In the genomic region with DNA sequence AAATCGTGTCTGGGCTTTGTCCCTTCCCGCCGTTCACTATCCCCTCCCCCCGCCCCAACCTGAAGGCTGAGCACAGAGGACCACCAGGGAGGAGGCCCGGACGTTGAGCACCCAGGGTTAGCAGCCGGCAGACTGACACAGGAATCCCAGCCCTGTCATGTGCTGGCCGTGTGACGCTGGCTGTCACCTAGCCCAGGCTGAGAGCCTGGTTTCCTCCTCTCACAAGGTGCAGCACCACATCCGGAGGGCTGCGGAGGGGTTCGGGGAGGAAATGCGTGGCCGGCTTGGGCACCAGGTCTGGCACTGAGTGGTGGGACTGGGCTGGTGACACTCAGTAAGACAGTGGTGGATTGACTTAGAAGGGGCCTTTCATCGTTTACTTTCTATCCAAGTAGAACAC, we compare ENCODE assay signal across 10 cellular contexts. TPM values are rescaled to one million over a fixed set of nuclear protein-coding genes. Genes with fewer than 3 reads are reported as not detected.
DNase-seq lines count a peak whose midpoint lies in the region; ATAC-seq and TF ChIP-seq lines count a peak whose summit lies in the region.
"Had no signal": no experiment of that assay in that cellular context is flagged by ENCODE, and none has a peak within 500 bp of the region (broad histone marks: within the 10 kb centered on the region; RNA-seq: fewer than 3 reads in every experiment).

No MANE protein-coding gene starts in this region.

- H3K36me3 ChIP-seq in BLaER1, result no peaks in the 10 kb centered on the region

- peaks cover 13% of the 10 kb centered on the region for H3K4me1 Mint-ChIP-seq in activated T-helper 2 cell treated with anti-CD3 and anti-CD28 coated beads, Interferon-gamma antibody, Interleukin-2, Interleukin-4, amounts not matched to agents 10 μg/mL and 5 μg/mL and 100 μg/mL, durations not matched to agents 14 hours and 24 hours and 36 hours (ENCODE audit: low read depth)
- H3K4me1 Mint-ChIP-seq in neural crest cell, result peaks cover 20% of the 10 kb centered on the region

- H3K4me2 ChIP-seq in BLaER1, result peak overlapping the region; percentile 61

- H4K20me1 ChIP-seq in BLaER1, result no peaks in the 10 kb centered on the region

- H3K4me3 Mint-ChIP-seq in activated T-helper 2 cell treated with anti-CD3 and anti-CD28 coated beads, Interferon-gamma antibody, Interleukin-2, Interleukin-4, amounts not matched to agents 10 μg/mL and 5 μg/mL and 100 μg/mL, durations not matched to agents 14 hours and 24 hours and 36 hours (ENCODE audit: low read depth), result no peak overlapping the region
- H3K4me3 Mint-ChIP-seq in neural crest cell, result peak overlapping the region; percentile 80
- H3K4me3 Mint-ChIP-seq: activated B cell treated with CpG ODN at 0.5 μM for 24 hours had no signal

- DNase-seq in T-helper 1 cell, result peak; percentile 61 to 81 (median 74)
- DNase-seq in activated T-helper 2 cell treated with anti-CD3 and anti-CD28 coated beads, Interferon-gamma antibody, Interleukin-2, Interleukin-4, amounts not matched to agents 10 μg/mL and 5 μg/mL and 100 μg/mL, durations not matched to agents 14 hours and 24 hours and 36 hours (ENCODE audit: low spot score), result peak; percentile 61
- DNase-seq in neural crest cell (ENCODE audit: low read depth, low spot score), result no peak
- DNase-seq in HCEC 1CT, result no peak
- DNase-seq in HK-2 (ENCODE audit: unreplicated experiment), result no peak
- DNase-seq: activated B cell treated with CpG ODN at 0.5 μM for 24 hours, kidney glomerular epithelial cell had no signal

- ATAC-seq in GM18511 (IDR thresholded peaks at IDR 0.05; ENCODE audit: unreplicated experiment) (no peak), HG03571 (IDR thresholded peaks at IDR 0.05; ENCODE audit: unreplicated experiment) (no peak)

- H3K27ac Mint-ChIP-seq in activated T-helper 2 cell treated with anti-CD3 and anti-CD28 coated beads, Interferon-gamma antibody, Interleukin-2, Interleukin-4, amounts not matched to agents 10 μg/mL and 5 μg/mL and 100 μg/mL, durations not matched to agents 14 hours and 24 hours and 36 hours, result no peak overlapping the region
- H3K27ac Mint-ChIP-seq in neural crest cell (ENCODE audit: unreplicated experiment), result no peak overlapping the region
- H3K27ac Mint-ChIP-seq: activated B cell treated with CpG ODN at 0.5 μM for 24 hours had no signal

- intact Hi-C loops in activated T-helper 2 cell treated with anti-CD3 and anti-CD28 coated beads, Interferon-gamma antibody, Interleukin-2, Interleukin-4, amounts not matched to agents 10 μg/mL and 5 μg/mL and 100 μg/mL, durations not matched to agents 14 hours and 24 hours and 36 hours (cut with micrococcal nuclease), result no loop called here

- no peaks in the 10 kb centered on the region for H3K27me3 Mint-ChIP-seq in activated T-helper 2 cell treated with anti-CD3 and anti-CD28 coated beads, Interferon-gamma antibody, Interleukin-2, Interleukin-4, amounts not matched to agents 10 μg/mL and 5 μg/mL and 100 μg/mL, durations not matched to agents 14 hours and 24 hours and 36 hours (ENCODE audit: low read depth)
- H3K27me3 Mint-ChIP-seq in neural crest cell (ENCODE audit: low read depth), result peaks cover 23% of the 10 kb centered on the region

- no peaks in the 10 kb centered on the region for H3K36me3 Mint-ChIP-seq in activated T-helper 2 cell treated with anti-CD3 and anti-CD28 coated beads, Interferon-gamma antibody, Interleukin-2, Interleukin-4, amounts not matched to agents 10 μg/mL and 5 μg/mL and 100 μg/mL, durations not matched to agents 14 hours and 24 hours and 36 hours (ENCODE audit: low read depth)
- no peaks in the 10 kb centered on the region for H3K36me3 Mint-ChIP-seq in neural crest cell (ENCODE audit: low read depth)

- no peak overlapping the region for H3K4me3 ChIP-seq in BLaER1

- no peaks in the 10 kb centered on the region for H3K27me3 ChIP-seq in BLaER1

- H3K4me1 ChIP-seq in BLaER1, result peaks cover 47% of the 10 kb centered on the region

- peak overlapping the region; percentile 47; the same call in 1 of the 2 replicates for H3K9ac ChIP-seq in BLaER1

- H3K9me3 Mint-ChIP-seq in activated T-helper 2 cell treated with anti-CD3 and anti-CD28 coated beads, Interferon-gamma antibody, Interleukin-2, Interleukin-4, amounts not matched to agents 10 μg/mL and 5 μg/mL and 100 μg/mL, durations not matched to agents 14 hours and 24 hours and 36 hours, result peaks cover 4% of the 10 kb centered on the region
- H3K9me3 Mint-ChIP-seq in neural crest cell, result no peaks in the 10 kb centered on the region

- TF ChIP-seq CTCF in neural crest cell (conservative IDR thresholded peaks at IDR 0.05), result no peak

- peaks cover 35% of the 10 kb centered on the region for H3K9me3 ChIP-seq in BLaER1

- peak overlapping the region; percentile 59 for H3K27ac ChIP-seq in BLaER1

RNA-seq across cellular contexts. Expression of gene LSM14B, which starts 4.6 kb away (rescaled TPM):
- total RNA-seq in activated T-helper 2 cell treated with anti-CD3 and anti-CD28 coated beads, Interferon-gamma antibody, Interleukin-2, Interleukin-4, amounts not matched to agents 10 μg/mL and 5 μg/mL and 100 μg/mL, durations not matched to agents 14 hours and 24 hours and 36 hours, result 42.9 and 45.0 TPM in 2 replicates
- 97.1 TPM in 2 replicates for total RNA-seq in neural crest cell

RNA-seq across cellular contexts. Expression of gene PSMA7, which starts 25.5 kb away (rescaled TPM):
- 405 and 434 TPM in 2 replicates for total RNA-seq in activated T-helper 2 cell treated with anti-CD3 and anti-CD28 coated beads, Interferon-gamma antibody, Interleukin-2, Interleukin-4, amounts not matched to agents 10 μg/mL and 5 μg/mL and 100 μg/mL, durations not matched to agents 14 hours and 24 hours and 36 hours
- 318 and 322 TPM in 2 replicates for total RNA-seq in neural crest cell

RNA-seq across cellular contexts. Expression of gene SS18L1, which starts 25.9 kb away (rescaled TPM):
- 26.0 and 30.7 TPM in 2 replicates for total RNA-seq in activated T-helper 2 cell treated with anti-CD3 and anti-CD28 coated beads, Interferon-gamma antibody, Interleukin-2, Interleukin-4, amounts not matched to agents 10 μg/mL and 5 μg/mL and 100 μg/mL, durations not matched to agents 14 hours and 24 hours and 36 hours
- total RNA-seq in neural crest cell, result 29.6 and 30.0 TPM in 2 replicates

RNA-seq across cellular contexts. Expression of gene TAF4, which starts 52.0 kb away (rescaled TPM):
- 23.6 and 26.9 TPM in 2 replicates for total RNA-seq in activated T-helper 2 cell treated with anti-CD3 and anti-CD28 coated beads, Interferon-gamma antibody, Interleukin-2, Interleukin-4, amounts not matched to agents 10 μg/mL and 5 μg/mL and 100 μg/mL, durations not matched to agents 14 hours and 24 hours and 36 hours
- total RNA-seq in neural crest cell, result 33.6 and 35.1 TPM in 2 replicates

Comparison
In these comparisons a context has a peak if more than half of its experiments do, and no peak if none do; other contexts are left out.
1. DNase-seq: peak in T-helper 1 cell (5 of 5) and activated T-helper 2 cell treated with anti-CD3 and anti-CD28 coated beads, Interferon-gamma antibody, Interleukin-2, Interleukin-4, amounts not matched to agents 10 μg/mL and 5 μg/mL and 100 μg/mL, durations not matched to agents 14 hours and 24 hours and 36 hours (single experiment); none in neural crest cell (single experiment), HCEC 1CT (single experiment) and HK-2 (single experiment).